ENCODE assay signal across 8 cellular contexts in the genomic region with DNA sequence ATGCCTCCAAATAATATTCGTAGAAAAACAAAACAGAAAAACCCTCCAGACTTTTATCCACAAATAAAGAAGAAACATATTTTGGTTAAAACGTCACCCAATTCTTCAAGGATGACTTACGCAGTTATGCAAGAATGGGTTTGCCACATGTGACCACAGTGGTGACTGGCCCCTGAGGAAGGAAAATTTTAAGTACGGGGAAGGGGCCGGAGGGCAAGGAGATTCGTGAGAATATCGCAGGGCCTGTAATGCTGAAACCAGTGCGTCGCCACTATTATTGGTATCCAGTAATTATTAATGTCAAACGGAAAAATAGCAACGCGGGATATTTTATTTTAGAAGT. TPM values are rescaled to one million over a fixed set of nuclear protein-coding genes. Genes with fewer than 3 reads are reported as not detected.
A peak's percentile ranks its signal among the peaks of the same experiment; 100 is the strongest.
DNase-seq lines count a peak whose midpoint lies in the region; ATAC-seq and TF ChIP-seq lines count a peak whose summit lies in the region.

No MANE protein-coding gene starts in this region.

- H2BK15ac ChIP-seq in mesenchymal stem cell (ENCODE audit: low read depth, poor library complexity, severe bottlenecking): peak overlapping the region; percentile 73

- no peak overlapping the region for H4K91ac ChIP-seq in mesenchymal stem cell (ENCODE audit: low read length)

- peak overlapping the region; percentile 90 for H3K4me2 ChIP-seq in mesenchymal stem cell (ENCODE audit: low read length, poor library complexity, severe bottlenecking)

- H3K18ac ChIP-seq in mesenchymal stem cell (ENCODE audit: low read depth in 1 of 2, low read length in 2 of 2): peak overlapping the region; percentile 86 to 97

- ATAC-seq in HG02840 (IDR thresholded peaks at IDR 0.05; ENCODE audit: low FRiP score, unreplicated experiment) (peak; percentile 5), upper lobe of right lung (peak; percentile 15)

- H3K4ac ChIP-seq in mesenchymal stem cell (ENCODE audit: low read depth in 1 of 2, low read length in 2 of 2): peak overlapping the region in 1 of 2 experiments; percentile 94

- no peaks in the 10 kb centered on the region for H3K27me3 ChIP-seq in Peyer's patch
- no peaks in the 10 kb centered on the region for H3K27me3 ChIP-seq in mesenchymal stem cell (ENCODE audit: control insufficient read depth in 1 of 2, insufficient read depth in 1 of 2, low read length in 2 of 2)
- H3K27me3 ChIP-seq in upper lobe of right lung: no peaks in the 10 kb centered on the region

- H2BK12ac ChIP-seq in mesenchymal stem cell (ENCODE audit: low read length in 2 of 2): no peak overlapping the region

- H3K4me3 ChIP-seq in Peyer's patch (peak overlapping the region; percentile 79 to 95 (median 88)), mesenchymal stem cell (ENCODE audit: insufficient read depth in 1 of 2, low read depth in 1 of 2, low read length in 2 of 2) (peak overlapping the region; percentile 55 to 94), upper lobe of right lung (peak overlapping the region; percentile 72)

- H2BK120ac ChIP-seq in mesenchymal stem cell (ENCODE audit: low read depth, low read length): no peak overlapping the region

- peaks cover 12% of the 10 kb centered on the region for H3K79me1 ChIP-seq in mesenchymal stem cell (replicated peaks; ENCODE audit: low read length, poor library complexity, severe bottlenecking)

- DNase-seq in Peyer's patch: peak in 1 of 3 donors; percentile 32
- peak; percentile 93 for DNase-seq in dedifferentiated amniotic fluid mesenchymal stem cell (ENCODE audit: extremely low spot score)
- peak; percentile 96 for DNase-seq in mesenchymal stem cell
- DNase-seq in upper lobe of right lung: no peak
- no peak for DNase-seq in NCI-H1694 treated with DMSO at 0.1 percent for 48 hours (lab: John Stamatoyannopoulos, UW)
- DNase-seq in nucleus accumbens (lab: John Stamatoyannopoulos, UW): no peak

- WGBS in mesenchymal stem cell: 46% methylated on average over 12 of the region's 12 CpGs

- H3K9ac ChIP-seq in ES-I3 (ENCODE audit: low read depth, low read length): peak overlapping the region; percentile 74
- H3K9ac ChIP-seq in mesenchymal stem cell (ENCODE audit: low read length): peak overlapping the region; percentile 99

- no peak for TF ChIP-seq POLR2A in Peyer's patch (IDR thresholded peaks at IDR 0.05)

- no peak overlapping the region for H3K14ac ChIP-seq in mesenchymal stem cell (ENCODE audit: low read length in 2 of 2)

- H3K36me3 ChIP-seq in ES-I3 (ENCODE audit: insufficient read depth, low read length): peaks cover 4% of the 10 kb centered on the region
- H3K36me3 ChIP-seq in Peyer's patch: peaks cover 0 to 17% (median 0%) of the 10 kb centered on the region in 3 donors
- peaks cover 21 to 35% of the 10 kb centered on the region in 2 experiments for H3K36me3 ChIP-seq in mesenchymal stem cell (ENCODE audit: control insufficient read depth in 1 of 2, insufficient read depth in 2 of 2, low read depth in 1 of 2, low read length in 2 of 2)
- H3K36me3 ChIP-seq in upper lobe of right lung: peaks cover 13% of the 10 kb centered on the region

- H2BK5ac ChIP-seq in mesenchymal stem cell (ENCODE audit: low read depth, low read length, poor library complexity, severe bottlenecking): peak overlapping the region; percentile 96

- intact Hi-C loops in upper lobe of right lung (cut with DNase I): no loop called here

- H3K4me1 ChIP-seq in ES-I3 (ENCODE audit: insufficient read depth, low read length) (peaks cover 20% of the 10 kb centered on the region), Peyer's patch (peaks cover 0 to 38% (median 6%) of the 10 kb centered on the region in 4 donors), mesenchymal stem cell (ENCODE audit: control insufficient read depth, insufficient read depth, low read depth, low read length) (peaks cover 16% of the 10 kb centered on the region), upper lobe of right lung (peaks cover 16% of the 10 kb centered on the region)

- H3K23ac ChIP-seq in mesenchymal stem cell (ENCODE audit: low read length in 2 of 2): no peak overlapping the region

- H3K9me3 ChIP-seq in ES-I3 (ENCODE audit: control insufficient read depth, insufficient read depth, low read length): no peaks in the 10 kb centered on the region
- no peaks in the 10 kb centered on the region for H3K9me3 ChIP-seq in Peyer's patch
- H3K9me3 ChIP-seq in mesenchymal stem cell (ENCODE audit: control insufficient read depth, low read length): no peaks in the 10 kb centered on the region
- H3K9me3 ChIP-seq in upper lobe of right lung: no peaks in the 10 kb centered on the region

- H2AFZ ChIP-seq in mesenchymal stem cell (ENCODE audit: low read depth, low read length): peak overlapping the region; percentile 65

- TF ChIP-seq CTCF in Peyer's patch (IDR thresholded peaks at IDR 0.05) (no peak), upper lobe of right lung (IDR thresholded peaks at IDR 0.05) (no peak)

- H3K27ac ChIP-seq in Peyer's patch: peak overlapping the region; percentile 77 to 87 (median 82)
- H3K27ac ChIP-seq in mesenchymal stem cell (ENCODE audit: low read length, poor library complexity, severe bottlenecking): peak overlapping the region; percentile 100
- peak overlapping the region; percentile 83 for H3K27ac ChIP-seq in upper lobe of right lung

- peak overlapping the region; percentile 84 for H4K8ac ChIP-seq in mesenchymal stem cell (ENCODE audit: low read length)

- H2AK5ac ChIP-seq in mesenchymal stem cell (ENCODE audit: low read length, severe bottlenecking): peak overlapping the region; percentile 76

RNA-seq across cellular contexts. Expression of a gene that starts 0.6 kb away (rescaled TPM):
- 100 to 1,000 TPM in 1 of 4 donors, 10 to 100 TPM in 3; 66.9 to 121 (median 74.2) TPM for total RNA-seq in Peyer's patch
- 167 TPM for polyA plus RNA-seq in mesenchymal stem cell (2013, experiment 1 of 2)
- polyA plus RNA-seq in mesenchymal stem cell (2013, experiment 2 of 2): 166 TPM
- 61.5 TPM for total RNA-seq in upper lobe of right lung

RNA-seq across cellular contexts. Expression of a gene that starts 36.5 kb away (rescaled TPM):
- total RNA-seq in Peyer's patch: 10 to 100 TPM; 43.7 to 91.0 (median 80.3) TPM
- 16.7 TPM for polyA plus RNA-seq in mesenchymal stem cell (2013, experiment 1 of 2)
- polyA plus RNA-seq in mesenchymal stem cell (2013, experiment 2 of 2): 16.2 TPM
- 29.1 TPM for total RNA-seq in upper lobe of right lung

RNA-seq across cellular contexts. Expression of a gene that starts 56.4 kb away (rescaled TPM):
- total RNA-seq in Peyer's patch: 10 to 100 TPM; 13.0 to 15.3 (median 14.5) TPM
- polyA plus RNA-seq in mesenchymal stem cell (2013, experiment 1 of 2): 10.9 TPM
- polyA plus RNA-seq in mesenchymal stem cell (2013, experiment 2 of 2): 9.9 TPM
- total RNA-seq in upper lobe of right lung: 27.2 TPM

Comparison
In these comparisons a context has a peak if more than half of its experiments do, and no peak if none do; other contexts are left out.
1. DNase-seq: peak in dedifferentiated amniotic fluid mesenchymal stem cell (single experiment) and mesenchymal stem cell (single experiment); none in upper lobe of right lung (single experiment), NCI-H1694 treated with DMSO at 0.1 percent for 48 hours (single experiment) and nucleus accumbens (0 of 56).
2. Peak in every context shown above with its lines, with median percentiles within 50 percentile points of each other: H3K27ac ChIP-seq and H3K4me3 ChIP-seq.